ENCODE assay signal across 14 cellular contexts in genomic region chr1:93839756-93840155, GRCh38. TPM values are rescaled to one million over a fixed set of nuclear protein-coding genes. Genes with fewer than 3 reads are reported as not detected.
DNase-seq lines count a peak whose midpoint lies in the region; ATAC-seq and TF ChIP-seq lines count a peak whose summit lies in the region.
"Had no signal": no experiment of that assay in that cellular context is flagged by ENCODE, and none has a peak within 500 bp of the region (broad histone marks: within the 10 kb centered on the region; RNA-seq: fewer than 3 reads in every experiment).

No MANE protein-coding gene starts in this region.

- H2AK5ac ChIP-seq in neuronal stem cell (ENCODE audit: low read depth, low read length), result no peak overlapping the region

- H3K79me1 ChIP-seq in neuronal stem cell (ENCODE audit: low read depth, low read length), result no peaks in the 10 kb centered on the region

- no peak overlapping the region for H3K14ac ChIP-seq in neuronal stem cell (ENCODE audit: low read length)

- H3K27me3 ChIP-seq in ACC112 (ENCODE audit: insufficient read depth, low read length), result no peaks in the 10 kb centered on the region
- H3K27me3 ChIP-seq in brain microvascular endothelial cell (replicated peaks), result no peaks in the 10 kb centered on the region
- H3K27me3 ChIP-seq in neuronal stem cell (ENCODE audit: control insufficient read depth in 3 of 3, insufficient read depth in 3 of 3, low read depth in 1 of 3, low read length in 3 of 3), result no peaks in the 10 kb centered on the region

- H3K9ac ChIP-seq in neuronal stem cell (ENCODE audit: low read depth, low read length, poor library complexity), result no peak overlapping the region

- WGBS in neuronal stem cell (ENCODE audit: extremely low coverage in 2 of 2, insufficient read length in 2 of 2, insufficient replicate concordance in 1 of 2), 2 donors, result no CpG with 5 or more reads among the region's 2 CpGs

- H3K36me3 ChIP-seq in ACC112 (ENCODE audit: insufficient read depth, low read length), result no peaks in the 10 kb centered on the region; the same call in 1 of the 2 replicates
- H3K36me3 ChIP-seq in brain microvascular endothelial cell (replicated peaks), result no peaks in the 10 kb centered on the region
- H3K36me3 ChIP-seq in neuronal stem cell (replicated peaks in 1 of 2; ENCODE audit: control insufficient read depth in 2 of 2, insufficient read depth in 2 of 2, low read length in 2 of 2), result peaks cover 0 to 11% of the 10 kb centered on the region in 2 donors

- H3K4me3 ChIP-seq in ACC112 (ENCODE audit: low read depth, low read length), result 0 out of 2 replicates have a peak overlapping the region, but pooled peaks have one; percentile 5
- H3K4me3 ChIP-seq in brain microvascular endothelial cell (ENCODE audit: low read depth, low read length), result no peak overlapping the region
- no peak overlapping the region for H3K4me3 ChIP-seq in neuronal stem cell (ENCODE audit: low read length in 2 of 2)

- H3K4me1 ChIP-seq in ACC112 (ENCODE audit: control insufficient read depth, insufficient read depth, low read length, unreplicated experiment) (peaks cover 23% of the 10 kb centered on the region), neuronal stem cell (ENCODE audit: control insufficient read depth in 2 of 2, insufficient read depth in 1 of 2, low read depth in 1 of 2, low read length in 2 of 2) (peaks cover 0 to 6% of the 10 kb centered on the region in 2 donors)

- peak overlapping the region; percentile 65 for H3K27ac ChIP-seq in ACC112 (ENCODE audit: low read depth, low read length)
- H3K27ac ChIP-seq in brain microvascular endothelial cell, result peak overlapping the region; percentile 4
- no peak overlapping the region for H3K27ac ChIP-seq in neuronal stem cell (replicated peaks; ENCODE audit: low read length)

- ATAC-seq in omental fat pad (ENCODE audit: low FRiP score) (peak; percentile 66), GM21381 (IDR thresholded peaks at IDR 0.05; ENCODE audit: unreplicated experiment) (no peak)
- ATAC-seq: Panc1 had no signal

- no peak overlapping the region for H4K8ac ChIP-seq in neuronal stem cell (ENCODE audit: low read depth, low read length)

- H2BK12ac ChIP-seq in neuronal stem cell (ENCODE audit: low read length), result no peak overlapping the region

- peaks cover 0 to 4% of the 10 kb centered on the region in 2 donors for H3K9me3 ChIP-seq in neuronal stem cell (replicated peaks in 1 of 2; ENCODE audit: control insufficient read depth in 2 of 2, insufficient read depth in 1 of 2, low read depth in 1 of 2, low read length in 2 of 2)

- no peak overlapping the region for H2BK15ac ChIP-seq in neuronal stem cell (ENCODE audit: low read length)

- in situ Hi-C loops in brain microvascular endothelial cell (cut with HindIII; ENCODE audit: low pct_ligation_motif_present, low sequenced_read_pairs), result no loop called here

- H2AFZ ChIP-seq in ACC112 (ENCODE audit: low read length, unreplicated experiment), result no peak overlapping the region
- H2AFZ ChIP-seq in neuronal stem cell (ENCODE audit: low read length), result no peak overlapping the region

- no peaks in the 10 kb centered on the region for H3K79me2 ChIP-seq in ACC112 (ENCODE audit: control insufficient read depth, insufficient read depth, low read length, unreplicated experiment)

- H4K91ac ChIP-seq in neuronal stem cell (ENCODE audit: low read depth, low read length, poor library complexity), result no peak overlapping the region

- H3K18ac ChIP-seq in neuronal stem cell (ENCODE audit: low read length), result no peak overlapping the region

- H3K23ac ChIP-seq in neuronal stem cell (ENCODE audit: low read depth, low read length, poor library complexity), result no peak overlapping the region

- H2BK120ac ChIP-seq in neuronal stem cell (ENCODE audit: low read depth, low read length), result no peak overlapping the region

- no peak overlapping the region for H3K4ac ChIP-seq in neuronal stem cell (ENCODE audit: low read length)

- no peak overlapping the region for H2BK5ac ChIP-seq in neuronal stem cell (ENCODE audit: low read length)

- DNase-seq in ELR (ENCODE audit: low read depth), result peak; percentile 34
- no peak for DNase-seq in brain microvascular endothelial cell
- DNase-seq in omental fat pad (ENCODE audit: low spot score), result no peak
- no peak for DNase-seq in neuronal stem cell (ENCODE audit: low spot score)
- no peak for DNase-seq in NCI-H2171 (lab: John Stamatoyannopoulos, UW)
- DNase-seq: CD8-positive, alpha-beta memory T cell; KG1; NCI-H1436; NCI-H2029 treated with DMSO at 0.1 percent for 48 hours; NCI-H510A; NCI-H82 had no signal

- TF ChIP-seq CTCF in brain microvascular endothelial cell (IDR thresholded peaks at IDR 0.05; ENCODE audit: low read depth, low read length, missing control alignments) (no peak), omental fat pad (IDR thresholded peaks at IDR 0.05) (no peak)

- no peak overlapping the region for H3K4me2 ChIP-seq in neuronal stem cell (ENCODE audit: insufficient read depth, low read length, poor library complexity, severe bottlenecking)

RNA-seq across cellular contexts. Expression of gene DNTTIP2, which starts 39.2 kb away (rescaled TPM):
- total RNA-seq in omental fat pad, result 10 to 100 TPM; 26.4 to 63.5 (median 41.0) TPM
- polyA plus RNA-seq in neuronal stem cell (2013, experiment 1 of 2), result 62.9 TPM
- polyA plus RNA-seq in neuronal stem cell (2013, experiment 2 of 2), result 64.4 TPM
